8 cellular contexts compared by ENCODE assay signal in genomic region chr3:48548731-48549705, GRCh38. TPM values are rescaled to one million over a fixed set of nuclear protein-coding genes. Genes with fewer than 3 reads are reported as not detected.
DNase-seq lines count a peak whose midpoint lies in the region; ATAC-seq and TF ChIP-seq lines count a peak whose summit lies in the region.

No MANE protein-coding gene starts in this region.

- H4K20me1 ChIP-seq in PC-9 (ENCODE audit: insufficient read depth), result no peaks in the 10 kb centered on the region

- peak; percentile 67 for TF ChIP-seq CTCF in GM12801 (IDR thresholded peaks at IDR 0.05; ENCODE audit: extremely low read depth, insufficient read length)
- TF ChIP-seq CTCF in PC-9 (conservative IDR thresholded peaks at IDR 0.05), result peak; percentile 90

- no peaks in the 10 kb centered on the region for H3K9me3 Mint-ChIP-seq in activated T-cell treated with anti-CD3 and anti-CD28 coated beads, Interleukin-2, amount 50 U/mL, for 24 hours
- no peaks in the 10 kb centered on the region for H3K9me3 Mint-ChIP-seq in naive thymus-derived CD8-positive, alpha-beta T cell
- H3K9me3 Mint-ChIP-seq in stimulated activated memory B cell treated with anti-CD40 and anti-IgM and Interleukin-4, amounts not matched to agents 10 μg/mL and 1 μg/mL and 100 μg/mL, for 72 hours, result no peaks in the 10 kb centered on the region

- H3F3A ChIP-seq in PC-9 (ENCODE audit: insufficient read depth, low read depth), result no peaks in the 10 kb centered on the region

- CTCF ChIA-PET in PC-9 (lab: Charles Lee), result interaction anchor here (0.5 to 1.3 kb wide), 5 partner anchors 57 to 148 kb away, joined by 3 to 10 read pairs (median 5); a partner anchor contains a TSS

- H3K4me1 ChIP-seq in PC-9 (replicated peaks; ENCODE audit: insufficient read depth), result 0 out of 2 replicates have a peak, but pooled peaks cover 3% of the 10 kb centered on the region

- BruUV-seq in PC-9 (replicated peaks; lab: Mats Ljungman, UMichigan), result no TSS peak

- no peak overlapping the region for H3K27ac Mint-ChIP-seq in activated T-cell treated with anti-CD3 and anti-CD28 coated beads, Interleukin-2, amount 50 U/mL, for 24 hours
- H3K27ac Mint-ChIP-seq in naive thymus-derived CD8-positive, alpha-beta T cell, result peak overlapping the region in 2 of 10 donors; percentile 19 to 25
- no peak overlapping the region for H3K27ac Mint-ChIP-seq in stimulated activated memory B cell treated with anti-CD40 and anti-IgM and Interleukin-4, amounts not matched to agents 10 μg/mL and 1 μg/mL and 100 μg/mL, for 72 hours

- peaks cover 5% of the 10 kb centered on the region for H3K4me1 Mint-ChIP-seq in activated T-cell treated with anti-CD3 and anti-CD28 coated beads, Interleukin-2, amount 50 U/mL, for 24 hours (ENCODE audit: low read depth)
- H3K4me1 Mint-ChIP-seq in naive thymus-derived CD8-positive, alpha-beta T cell, result peaks cover 5 to 14% (median 12%) of the 10 kb centered on the region in 4 donors
- H3K4me1 Mint-ChIP-seq in stimulated activated memory B cell treated with anti-CD40 and anti-IgM and Interleukin-4, amounts not matched to agents 10 μg/mL and 1 μg/mL and 100 μg/mL, for 72 hours, result no peaks in the 10 kb centered on the region

- no peaks in the 10 kb centered on the region for H3K36me3 Mint-ChIP-seq in activated T-cell treated with anti-CD3 and anti-CD28 coated beads, Interleukin-2, amount 50 U/mL, for 24 hours (ENCODE audit: low read depth)
- H3K36me3 Mint-ChIP-seq in naive thymus-derived CD8-positive, alpha-beta T cell, result no peaks in the 10 kb centered on the region
- no peaks in the 10 kb centered on the region for H3K36me3 Mint-ChIP-seq in stimulated activated memory B cell treated with anti-CD40 and anti-IgM and Interleukin-4, amounts not matched to agents 10 μg/mL and 1 μg/mL and 100 μg/mL, for 72 hours

- ATAC-seq in HG03280 (IDR thresholded peaks at IDR 0.05; ENCODE audit: unreplicated experiment), result peak; percentile 56
- peak; percentile 100 for ATAC-seq in naive thymus-derived CD8-positive, alpha-beta T cell
- peak; percentile 91 for ATAC-seq in stimulated activated memory B cell treated with anti-CD40 and anti-IgM and Interleukin-4, amounts not matched to agents 10 μg/mL and 1 μg/mL and 100 μg/mL, for 72 hours
- no peak for ATAC-seq in HG02763 (IDR thresholded peaks at IDR 0.05; ENCODE audit: unreplicated experiment)

- H3K9me3 ChIP-seq in PC-9 (ENCODE audit: insufficient read depth, low read depth), result no peaks in the 10 kb centered on the region

- H3K4me2 ChIP-seq in PC-9, result no peak overlapping the region

- H3K9me2 ChIP-seq in PC-9 (ENCODE audit: insufficient read depth), result no peaks in the 10 kb centered on the region

- no peaks in the 10 kb centered on the region for H3K36me3 ChIP-seq in PC-9 (ENCODE audit: low read depth)

- H3K79me2 ChIP-seq in PC-9 (ENCODE audit: low read depth), result no peaks in the 10 kb centered on the region

- no peak overlapping the region for H3K4me3 Mint-ChIP-seq in activated T-cell treated with anti-CD3 and anti-CD28 coated beads, Interleukin-2, amount 50 U/mL, for 24 hours
- no peak overlapping the region for H3K4me3 Mint-ChIP-seq in naive thymus-derived CD8-positive, alpha-beta T cell
- no peak overlapping the region for H3K4me3 Mint-ChIP-seq in stimulated activated memory B cell treated with anti-CD40 and anti-IgM and Interleukin-4, amounts not matched to agents 10 μg/mL and 1 μg/mL and 100 μg/mL, for 72 hours

- H3K27me3 Mint-ChIP-seq in activated T-cell treated with anti-CD3 and anti-CD28 coated beads, Interleukin-2, amount 50 U/mL, for 24 hours, result no peaks in the 10 kb centered on the region
- H3K27me3 Mint-ChIP-seq in naive thymus-derived CD8-positive, alpha-beta T cell, result no peaks in the 10 kb centered on the region
- no peaks in the 10 kb centered on the region for H3K27me3 Mint-ChIP-seq in stimulated activated memory B cell treated with anti-CD40 and anti-IgM and Interleukin-4, amounts not matched to agents 10 μg/mL and 1 μg/mL and 100 μg/mL, for 72 hours

- no peak overlapping the region for H3K27ac ChIP-seq in PC-9

- H3K4me3 ChIP-seq in PC-9, result no peak overlapping the region

- intact Hi-C loops in PC-9 (cut with micrococcal nuclease; ENCODE audit: unreplicated experiment), result loop anchor here (1.0 to 5.0 kb wide), 2 partner anchors 84 to 357 kb away; no protein-coding TSS in a partner anchor

- no peaks in the 10 kb centered on the region for H3K27me3 ChIP-seq in PC-9 (ENCODE audit: insufficient read depth, low read depth)

- DNase-seq in PC-9, result peak; percentile 56 to 84
- DNase-seq in activated T-cell treated with anti-CD3 and anti-CD28 coated beads, Interleukin-2, amount 50 U/mL, for 24 hours, result peak; percentile 90
- peak; percentile 60 for DNase-seq in fibroblast of gingiva (ENCODE audit: low read depth)
- peak; percentile 65 to 91 (median 81) for DNase-seq in naive thymus-derived CD8-positive, alpha-beta T cell

- POLR2A ChIA-PET in PC-9 (lab: Charles Lee; ENCODE audit: unreplicated experiment), result interaction anchor here (0.6 kb wide), 1 partner anchor 187 kb away, joined by 3 read pairs; no protein-coding TSS in a partner anchor
- POLR2A ChIA-PET in naive thymus-derived CD8-positive, alpha-beta T cell (lab: Charles Lee), result interaction anchor here (0.6 to 1.3 kb wide), 11 partner anchors 12 to 394 kb away, joined by 3 to 6 read pairs (median 3); partner anchors contain the start of genes CCDC51 and TMA7

- H2AFZ ChIP-seq in PC-9, result no peak overlapping the region

RNA-seq across cellular contexts. Expression of gene PFKFB4, which starts 7.6 kb away (rescaled TPM):
- total RNA-seq in PC-9 (2021), result 11.7 and 13.3 TPM in 2 replicates
- 1 to 10 TPM; 2.4 to 3.0 TPM for total RNA-seq in naive thymus-derived CD8-positive, alpha-beta T cell
- 1 to 10 TPM; 1.1 to 3.3 (median 1.9) TPM for polyA plus RNA-seq in naive thymus-derived CD8-positive, alpha-beta T cell

RNA-seq across cellular contexts. Expression of gene UCN2, which starts 14.6 kb away (rescaled TPM):
- 2.8 and 4.2 TPM in 2 replicates for total RNA-seq in PC-9 (2021)
- total RNA-seq in naive thymus-derived CD8-positive, alpha-beta T cell, result under 1 TPM in 1 of 2 experiments, not detected in 1; 0.25 TPM
- not detected for polyA plus RNA-seq in naive thymus-derived CD8-positive, alpha-beta T cell

RNA-seq across cellular contexts. Expression of gene SHISA5, which starts 45.0 kb away (rescaled TPM):
- total RNA-seq in PC-9 (2021), result 133 and 141 TPM in 2 replicates
- total RNA-seq in naive thymus-derived CD8-positive, alpha-beta T cell, result 100 to 1,000 TPM; 176 to 186 TPM
- polyA plus RNA-seq in naive thymus-derived CD8-positive, alpha-beta T cell, result 100 to 1,000 TPM; 341 to 364 (median 359) TPM

RNA-seq across cellular contexts. Expression of gene COL7A1, which starts 46.1 kb away (rescaled TPM):
- 91.2 and 151 TPM in 2 replicates for total RNA-seq in PC-9 (2021)
- total RNA-seq in naive thymus-derived CD8-positive, alpha-beta T cell, result 1 to 10 TPM; 1.6 to 1.8 TPM
- polyA plus RNA-seq in naive thymus-derived CD8-positive, alpha-beta T cell, result under 1 TPM in 1 of 3 donors, not detected in 2; 0.27 TPM
